14 cellular contexts compared by ENCODE assay signal in genomic region chr5:56459978-56460377, GRCh38.
DNase-seq lines count a peak whose midpoint lies in the region; ATAC-seq, FAIRE-seq and TF ChIP-seq lines count a peak whose summit lies in the region.
"Had no signal": no experiment of that assay in that cellular context is flagged by ENCODE, and none has a peak within 500 bp of the region (broad histone marks: within the 10 kb centered on the region; RNA-seq: fewer than 3 reads in every experiment).

No MANE protein-coding gene starts in this region.

- TF ChIP-seq POLR2A in HepG2 (IDR thresholded peaks at IDR 0.05; ENCODE audit: insufficient read depth in 1 of 2, low read depth in 2 of 2, low read length in 2 of 2) (no peak), right lobe of liver (IDR thresholded peaks at IDR 0.05) (no peak)

- POLR2A ChIA-PET in HepG2 (lab: Yijun Ruan, JAX): interaction anchor here (0.9 to 2.5 kb wide), 2 partner anchors 16 to 20 kb away, joined by 3 to 8 read pairs; no protein-coding TSS in a partner anchor

- H3K9ac ChIP-seq in HepG2 (ENCODE audit: insufficient read depth, low read depth, low read length): no peak overlapping the region

- H3K36me3 ChIP-seq in HepG2 (replicated peaks in 1 of 2; ENCODE audit: control insufficient read depth in 1 of 2, insufficient read depth in 2 of 2, low read length in 2 of 2) (peaks cover 0 to 1% of the 10 kb centered on the region in 2 experiments; a peak in 2 of 5 replicates), right lobe of liver (no peaks in the 10 kb centered on the region), ascending aorta (no peaks in the 10 kb centered on the region), thoracic aorta (no peaks in the 10 kb centered on the region)

- H3K9me3 ChIP-seq in HepG2 (ENCODE audit: low read length): no peaks in the 10 kb centered on the region
- no peaks in the 10 kb centered on the region for H3K9me3 ChIP-seq in right lobe of liver
- H3K9me3 ChIP-seq in ascending aorta: no peaks in the 10 kb centered on the region
- H3K9me3 ChIP-seq in thoracic aorta: no peaks in the 10 kb centered on the region

- H3K27me3 ChIP-seq in HepG2 (ENCODE audit: control insufficient read depth in 1 of 2, insufficient read depth in 2 of 2, low read length in 2 of 2): no peaks in the 10 kb centered on the region
- no peaks in the 10 kb centered on the region for H3K27me3 ChIP-seq in right lobe of liver
- no peaks in the 10 kb centered on the region for H3K27me3 ChIP-seq in ascending aorta
- H3K27me3 ChIP-seq in thoracic aorta (replicated peaks; ENCODE audit: insufficient read depth): no peaks in the 10 kb centered on the region

- H3K4me1 ChIP-seq in HepG2 (ENCODE audit: insufficient read depth, low read length) (peaks cover 42% of the 10 kb centered on the region), right lobe of liver (no peaks in the 10 kb centered on the region), ascending aorta (peaks cover 13 to 24% of the 10 kb centered on the region in 2 donors), thoracic aorta (ENCODE audit: control insufficient read depth in 1 of 2, low read depth in 2 of 2) (peaks cover 19 to 45% of the 10 kb centered on the region in 2 donors)

- no TSS peak for BruUV-seq in HepG2 (replicated peaks; lab: Mats Ljungman, UMichigan)

- no peak for DNase-seq in HepG2 (ENCODE audit: low spot score)
- DNase-seq in right lobe of liver: no peak
- DNase-seq in ascending aorta (ENCODE audit: low spot score in 2 of 2): no peak
- no peak for DNase-seq in thoracic aorta (ENCODE audit: low spot score)
- no peak for DNase-seq in middle frontal gyrus (ENCODE audit: extremely low spot score, low spot score)
- DNase-seq in RCC 7860 (ENCODE audit: low spot score): no peak
- DNase-seq in GM20000 (ENCODE audit: low spot score): no peak
- DNase-seq: CD8-positive, alpha-beta memory T cell; DMS53; GOT3; H9 had no signal

- 98% methylated on average over 4 of the region's 4 CpGs for WGBS in HepG2 (ENCODE audit: low lambda C conversion rate)
- 68% methylated on average over 4 of the region's 4 CpGs for WGBS in right lobe of liver (ENCODE audit: insufficient coverage, low coverage, low lambda C conversion rate, missing lambda C conversion rate)

- H3K4me3 ChIP-seq in HepG2 (replicated peaks in 1 of 3; ENCODE audit: insufficient read depth in 1 of 3, low read depth in 2 of 3, low read length in 3 of 3) (no peak overlapping the region), right lobe of liver (no peak overlapping the region), ascending aorta (no peak overlapping the region), thoracic aorta (no peak overlapping the region)

- H3K27ac Mint-ChIP-seq in nephron: peak overlapping the region; percentile 96 to 99 (median 96)
- H3K27ac Mint-ChIP-seq: CD8-positive, alpha-beta memory T cell; H9; IgD-negative memory B cell had no signal

- no peak overlapping the region for H3K4me2 ChIP-seq in HepG2 (ENCODE audit: low read depth, low read length)

- no peak overlapping the region for H3K4me3 Mint-ChIP-seq in nephron
- H3K4me3 Mint-ChIP-seq: CD8-positive, alpha-beta memory T cell; H9; IgD-negative memory B cell had no signal

- FAIRE-seq in HepG2 (lab: Jason Lieb, UNC): no peak
- FAIRE-seq in RCC 7860 (lab: Jason Lieb, UNC): no peak
- FAIRE-seq: GM18507 had no signal

- H3K4me1 Mint-ChIP-seq in nephron: peaks cover 43% of the 10 kb centered on the region
- H3K4me1 Mint-ChIP-seq: CD8-positive, alpha-beta memory T cell had no signal

- peak overlapping the region; percentile 32 for H3K27ac ChIP-seq in HepG2 (ENCODE audit: extremely low read length, insufficient read depth, low read length)
- no peak overlapping the region for H3K27ac ChIP-seq in right lobe of liver
- H3K27ac ChIP-seq in ascending aorta: peak overlapping the region; percentile 31 to 94
- peak overlapping the region; percentile 79 to 86 for H3K27ac ChIP-seq in thoracic aorta

- in situ Hi-C loops in HepG2 (cut with HindIII; ENCODE audit: extremely low pct_ligation_motif_present, low pct_unique_long_range_greater_than_20kb): no loop called here

- H3K79me2 ChIP-seq in HepG2 (ENCODE audit: insufficient read depth, low read length): no peaks in the 10 kb centered on the region

- TF ChIP-seq CTCF in HepG2 (CRISPR knock-in tag; IDR thresholded peaks at IDR 0.05) (no peak), right lobe of liver (IDR thresholded peaks at IDR 0.05) (no peak), ascending aorta (IDR thresholded peaks at IDR 0.05) (no peak), nephron (IDR thresholded peaks at IDR 0.05; ENCODE audit: unreplicated experiment in 3 of 3) (no peak), thoracic aorta (IDR thresholded peaks at IDR 0.05) (no peak), GM20000 (IDR thresholded peaks at IDR 0.05; ENCODE audit: extremely low read depth, missing control alignments) (no peak)

- no peak for TF ChIP-seq RAD21 in HepG2 (CRISPR knock-in tag; IDR thresholded peaks at IDR 0.05)

- no peaks in the 10 kb centered on the region for H4K20me1 ChIP-seq in HepG2 (ENCODE audit: insufficient read depth, low read length)

- CTCF ChIA-PET in HepG2 (lab: Yijun Ruan, JAX; ENCODE audit: low intra/inter-chr PET ratio, low total read pairs): no interaction called here

- no peaks in the 10 kb centered on the region for H3K36me3 Mint-ChIP-seq in nephron (ENCODE audit: low read depth)
- H3K36me3 Mint-ChIP-seq: CD8-positive, alpha-beta memory T cell; IgD-negative memory B cell had no signal

- H2AFZ ChIP-seq in HepG2 (ENCODE audit: low read length): no peak overlapping the region

- H3K27me3 Mint-ChIP-seq in nephron (ENCODE audit: low read depth): peaks cover 10% of the 10 kb centered on the region
- H3K27me3 Mint-ChIP-seq: IgD-negative memory B cell had no signal

- ATAC-seq in HepG2 (no peak), right lobe of liver (no peak), thoracic aorta (ENCODE audit: insufficient number of reproducible peaks, low FRiP score, low read depth) (no peak)

- intact Hi-C loops in HepG2 (cut with micrococcal nuclease; ENCODE audit: unreplicated experiment): loop anchor here (10.0 kb wide), 1 partner anchor 525 kb away; no protein-coding TSS in a partner anchor
- intact Hi-C loops in right lobe of liver (cut with DNase I): no loop called here
- intact Hi-C loops in ascending aorta (cut with DNase I): loop anchor here (2.0 to 5.0 kb wide), 2 partner anchors 21 to 712 kb away; partner anchors contain the start of gene GPBP1

- H3K9me3 Mint-ChIP-seq in nephron: no peaks in the 10 kb centered on the region
- H3K9me3 Mint-ChIP-seq: CD8-positive, alpha-beta memory T cell; H9; IgD-negative memory B cell had no signal

- no peak for TF ChIP-seq EP300 in HepG2 (IDR thresholded peaks at IDR 0.05; ENCODE audit: low read depth in 2 of 2, low read length in 2 of 2)
- TF ChIP-seq EP300 in HepG2 (CRISPR knock-in tag; IDR thresholded peaks at IDR 0.05; ENCODE audit: borderline replicate concordance): no peak

TF ChIP-seq in HepG2, 621 proteins besides CTCF, POLR2A, EP300 and RAD21 (continues in another document):
- TF ChIP-seq AGO1 (IDR thresholded peaks at IDR 0.05; ENCODE audit: low read depth, low read length, poor library complexity, severe bottlenecking): no peak
- no peak for TF ChIP-seq MNT (IDR thresholded peaks at IDR 0.05)
- TF ChIP-seq HNRNPH1 (optimal IDR thresholded peaks at IDR 0.05; ENCODE audit: low read depth, low read length): no peak
- TF ChIP-seq CENPBD1 (CRISPR knock-in tag; IDR thresholded peaks at IDR 0.05; ENCODE audit: borderline replicate concordance, low read depth): no peak
- no peak for TF ChIP-seq TBL1XR1 (IDR thresholded peaks at IDR 0.05; ENCODE audit: borderline replicate concordance, low read length, partially characterized antibody)
- TF ChIP-seq, protein P1, sequence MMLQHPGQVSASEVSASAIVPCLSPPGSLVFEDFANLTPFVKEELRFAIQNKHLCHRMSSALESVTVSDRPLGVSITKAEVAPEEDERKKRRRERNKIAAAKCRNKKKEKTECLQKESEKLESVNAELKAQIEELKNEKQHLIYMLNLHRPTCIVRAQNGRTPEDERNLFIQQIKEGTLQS (CRISPR knock-in tag; IDR thresholded peaks at IDR 0.05): no peak
- TF ChIP-seq ZNF543 (CRISPR knock-in tag; IDR thresholded peaks at IDR 0.05): no peak
- TF ChIP-seq, protein P2, sequence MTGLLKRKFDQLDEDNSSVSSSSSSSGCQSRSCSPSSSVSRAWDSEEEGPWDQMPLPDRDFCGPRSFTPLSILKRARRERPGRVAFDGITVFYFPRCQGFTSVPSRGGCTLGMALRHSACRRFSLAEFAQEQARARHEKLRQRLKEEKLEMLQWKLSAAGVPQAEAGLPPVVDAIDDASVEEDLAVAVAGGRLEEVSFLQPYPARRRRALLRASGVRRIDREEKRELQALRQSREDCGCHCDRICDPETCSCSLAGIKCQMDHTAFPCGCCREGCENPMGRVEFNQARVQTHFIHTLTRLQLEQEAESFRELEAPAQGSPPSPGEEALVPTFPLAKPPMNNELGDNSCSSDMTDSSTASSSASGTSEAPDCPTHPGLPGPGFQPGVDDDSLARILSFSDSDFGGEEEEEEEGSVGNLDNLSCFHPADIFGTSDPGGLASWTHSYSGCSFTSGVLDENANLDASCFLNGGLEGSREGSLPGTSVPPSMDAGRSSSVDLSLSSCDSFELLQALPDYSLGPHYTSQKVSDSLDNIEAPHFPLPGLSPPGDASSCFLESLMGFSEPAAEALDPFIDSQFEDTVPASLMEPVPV (CRISPR knock-in tag; IDR thresholded peaks at IDR 0.05): no peak
- no peak for TF ChIP-seq CEBPG (CRISPR knock-in tag; IDR thresholded peaks at IDR 0.05)
- no peak for TF ChIP-seq PHB2 (IDR thresholded peaks at IDR 0.05; ENCODE audit: partially characterized antibody)
- no peak for TF ChIP-seq ZNF138 (CRISPR knock-in tag; IDR thresholded peaks at IDR 0.05; ENCODE audit: low read depth)

Comparison
In these comparisons a context has a peak if more than half of its experiments do, and no peak if none do; other contexts are left out.
1. H3K27ac ChIP-seq: peak in HepG2 (single experiment), ascending aorta (2 of 2) and thoracic aorta (2 of 2); none in right lobe of liver (0 of 3).
2. intact Hi-C loops: an anchor here in HepG2 (10.0 kb wide) and ascending aorta (2.0 to 5.0 kb wide); none called in right lobe of liver.